In the genomic region with DNA sequence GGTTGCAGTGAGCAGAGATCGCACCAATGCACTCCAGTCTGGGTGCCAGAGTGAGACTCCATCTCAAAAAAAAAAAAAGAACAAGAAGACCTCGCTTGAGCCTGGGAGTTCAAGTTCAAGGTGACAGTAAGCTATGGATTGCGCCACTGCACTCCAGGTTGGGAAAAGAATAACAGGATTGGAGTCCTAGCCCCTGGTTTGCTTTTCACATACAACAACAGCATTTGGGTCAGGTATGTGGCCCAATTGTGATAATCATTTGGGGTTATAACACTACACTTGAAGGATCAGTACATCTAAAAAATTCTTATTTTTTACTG, we compare ENCODE assay signal across 1 cellular context.
TF ChIP-seq lines count a peak whose summit lies in the region.

No MANE protein-coding gene starts in this region.

TF ChIP-seq in HepG2, 621 proteins besides CTCF, POLR2A, EP300 and RAD21 (continued from another document and continues in another):
- TF ChIP-seq, protein P1, sequence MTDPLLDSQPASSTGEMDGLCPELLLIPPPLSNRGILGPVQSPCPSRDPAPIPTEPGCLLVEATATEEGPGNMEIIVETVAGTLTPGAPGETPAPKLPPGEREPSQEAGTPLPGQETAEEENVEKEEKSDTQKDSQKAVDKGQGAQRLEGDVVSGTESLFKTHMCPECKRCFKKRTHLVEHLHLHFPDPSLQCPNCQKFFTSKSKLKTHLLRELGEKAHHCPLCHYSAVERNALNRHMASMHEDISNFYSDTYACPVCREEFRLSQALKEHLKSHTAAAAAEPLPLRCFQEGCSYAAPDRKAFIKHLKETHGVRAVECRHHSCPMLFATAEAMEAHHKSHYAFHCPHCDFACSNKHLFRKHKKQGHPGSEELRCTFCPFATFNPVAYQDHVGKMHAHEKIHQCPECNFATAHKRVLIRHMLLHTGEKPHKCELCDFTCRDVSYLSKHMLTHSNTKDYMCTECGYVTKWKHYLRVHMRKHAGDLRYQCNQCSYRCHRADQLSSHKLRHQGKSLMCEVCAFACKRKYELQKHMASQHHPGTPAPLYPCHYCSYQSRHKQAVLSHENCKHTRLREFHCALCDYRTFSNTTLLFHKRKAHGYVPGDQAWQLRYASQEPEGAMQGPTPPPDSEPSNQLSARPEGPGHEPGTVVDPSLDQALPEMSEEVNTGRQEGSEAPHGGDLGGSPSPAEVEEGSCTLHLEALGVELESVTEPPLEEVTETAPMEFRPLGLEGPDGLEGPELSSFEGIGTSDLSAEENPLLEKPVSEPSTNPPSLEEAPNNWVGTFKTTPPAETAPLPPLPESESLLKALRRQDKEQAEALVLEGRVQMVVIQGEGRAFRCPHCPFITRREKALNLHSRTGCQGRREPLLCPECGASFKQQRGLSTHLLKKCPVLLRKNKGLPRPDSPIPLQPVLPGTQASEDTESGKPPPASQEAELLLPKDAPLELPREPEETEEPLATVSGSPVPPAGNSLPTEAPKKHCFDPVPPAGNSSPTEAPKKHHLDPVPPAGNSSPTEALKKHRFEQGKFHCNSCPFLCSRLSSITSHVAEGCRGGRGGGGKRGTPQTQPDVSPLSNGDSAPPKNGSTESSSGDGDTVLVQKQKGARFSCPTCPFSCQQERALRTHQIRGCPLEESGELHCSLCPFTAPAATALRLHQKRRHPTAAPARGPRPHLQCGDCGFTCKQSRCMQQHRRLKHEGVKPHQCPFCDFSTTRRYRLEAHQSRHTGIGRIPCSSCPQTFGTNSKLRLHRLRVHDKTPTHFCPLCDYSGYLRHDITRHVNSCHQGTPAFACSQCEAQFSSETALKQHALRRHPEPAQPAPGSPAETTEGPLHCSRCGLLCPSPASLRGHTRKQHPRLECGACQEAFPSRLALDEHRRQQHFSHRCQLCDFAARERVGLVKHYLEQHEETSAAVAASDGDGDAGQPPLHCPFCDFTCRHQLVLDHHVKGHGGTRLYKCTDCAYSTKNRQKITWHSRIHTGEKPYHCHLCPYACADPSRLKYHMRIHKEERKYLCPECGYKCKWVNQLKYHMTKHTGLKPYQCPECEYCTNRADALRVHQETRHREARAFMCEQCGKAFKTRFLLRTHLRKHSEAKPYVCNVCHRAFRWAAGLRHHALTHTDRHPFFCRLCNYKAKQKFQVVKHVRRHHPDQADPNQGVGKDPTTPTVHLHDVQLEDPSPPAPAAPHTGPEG (CRISPR knock-in tag; IDR thresholded peaks at IDR 0.05): no peak
- no peak for TF ChIP-seq PAWR (CRISPR knock-in tag; IDR thresholded peaks at IDR 0.05; ENCODE audit: borderline replicate concordance)
- TF ChIP-seq HOXA9 (CRISPR knock-in tag; IDR thresholded peaks at IDR 0.05; ENCODE audit: borderline replicate concordance): no peak
- TF ChIP-seq HNRNPLL (IDR thresholded peaks at IDR 0.05; ENCODE audit: low read depth, low read length, poor library complexity, severe bottlenecking): no peak
- peak; percentile 59; the same call in 1 of the 2 replicates for TF ChIP-seq PPARG (CRISPR knock-in tag; conservative IDR thresholded peaks at IDR 0.05)
- TF ChIP-seq ELF3 (CRISPR knock-in tag; IDR thresholded peaks at IDR 0.05): 0 out of 2 replicates have a peak, but pooled peaks have one; percentile 19
- TF ChIP-seq ATF7 (IDR thresholded peaks at IDR 0.05): no peak
- TF ChIP-seq ATF7 (CRISPR knock-in tag; IDR thresholded peaks at IDR 0.05): no peak
- TF ChIP-seq PHF5A (CRISPR knock-in tag; IDR thresholded peaks at IDR 0.05; ENCODE audit: low read depth, unreplicated experiment): no peak
- TF ChIP-seq STAG1 (CRISPR knock-in tag; IDR thresholded peaks at IDR 0.05): no peak
- no peak for TF ChIP-seq U2AF2 (IDR thresholded peaks at IDR 0.05; ENCODE audit: low read depth, low read length)
- no peak for TF ChIP-seq ZNF232 (CRISPR knock-in tag; IDR thresholded peaks at IDR 0.05; ENCODE audit: borderline replicate concordance)
- no peak for TF ChIP-seq AKAP8 (CRISPR knock-in tag; IDR thresholded peaks at IDR 0.05)
- TF ChIP-seq SRF (IDR thresholded peaks at IDR 0.05; ENCODE audit: low read depth, low read length): no peak
- TF ChIP-seq, protein P2, sequence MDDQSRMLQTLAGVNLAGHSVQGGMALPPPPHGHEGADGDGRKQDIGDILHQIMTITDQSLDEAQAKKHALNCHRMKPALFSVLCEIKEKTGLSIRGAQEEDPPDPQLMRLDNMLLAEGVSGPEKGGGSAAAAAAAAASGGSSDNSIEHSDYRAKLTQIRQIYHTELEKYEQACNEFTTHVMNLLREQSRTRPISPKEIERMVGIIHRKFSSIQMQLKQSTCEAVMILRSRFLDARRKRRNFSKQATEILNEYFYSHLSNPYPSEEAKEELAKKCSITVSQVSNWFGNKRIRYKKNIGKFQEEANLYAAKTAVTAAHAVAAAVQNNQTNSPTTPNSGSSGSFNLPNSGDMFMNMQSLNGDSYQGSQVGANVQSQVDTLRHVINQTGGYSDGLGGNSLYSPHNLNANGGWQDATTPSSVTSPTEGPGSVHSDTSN (CRISPR knock-in tag; IDR thresholded peaks at IDR 0.05; ENCODE audit: borderline replicate concordance): no peak
- TF ChIP-seq ZNF263 (CRISPR knock-in tag; IDR thresholded peaks at IDR 0.05): no peak
- TF ChIP-seq ZSCAN21 (CRISPR knock-in tag; IDR thresholded peaks at IDR 0.05; ENCODE audit: borderline replicate concordance): no peak
- peak; percentile 88; the same call in 1 of the 2 replicates for TF ChIP-seq RXRA (CRISPR knock-in tag; IDR thresholded peaks at IDR 0.05)
- no peak for TF ChIP-seq HHEX (CRISPR knock-in tag; IDR thresholded peaks at IDR 0.05)
- TF ChIP-seq, protein P3, sequence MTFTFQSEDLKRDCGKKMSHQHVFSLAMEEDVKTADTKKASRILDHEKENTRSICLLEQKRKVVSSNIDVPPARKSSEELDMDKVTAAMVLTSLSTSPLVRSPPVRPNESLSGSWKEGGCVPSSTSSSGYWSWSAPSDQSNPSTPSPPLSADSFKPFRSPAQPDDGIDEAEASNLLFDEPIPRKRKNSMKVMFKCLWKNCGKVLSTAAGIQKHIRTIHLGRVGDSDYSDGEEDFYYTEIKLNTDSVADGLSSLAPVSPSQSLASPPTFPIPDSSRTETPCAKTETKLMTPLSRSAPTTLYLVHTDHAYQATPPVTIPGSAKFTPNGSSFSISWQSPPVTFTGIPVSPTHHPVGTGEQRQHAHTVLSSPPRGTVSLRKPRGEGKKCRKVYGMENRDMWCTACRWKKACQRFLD (CRISPR knock-in tag; IDR thresholded peaks at IDR 0.05; ENCODE audit: borderline replicate concordance): no peak
- TF ChIP-seq ZNF572 (CRISPR knock-in tag; IDR thresholded peaks at IDR 0.05): no peak
- no peak for TF ChIP-seq GTF2F1 (IDR thresholded peaks at IDR 0.05; ENCODE audit: low read length)
- TF ChIP-seq IKZF1 (IDR thresholded peaks at IDR 0.05): no peak
- peak; percentile 60; the same call in 1 of the 2 replicates for TF ChIP-seq SALL1 (CRISPR knock-in tag; IDR thresholded peaks at IDR 0.05)
- TF ChIP-seq, protein P4, sequence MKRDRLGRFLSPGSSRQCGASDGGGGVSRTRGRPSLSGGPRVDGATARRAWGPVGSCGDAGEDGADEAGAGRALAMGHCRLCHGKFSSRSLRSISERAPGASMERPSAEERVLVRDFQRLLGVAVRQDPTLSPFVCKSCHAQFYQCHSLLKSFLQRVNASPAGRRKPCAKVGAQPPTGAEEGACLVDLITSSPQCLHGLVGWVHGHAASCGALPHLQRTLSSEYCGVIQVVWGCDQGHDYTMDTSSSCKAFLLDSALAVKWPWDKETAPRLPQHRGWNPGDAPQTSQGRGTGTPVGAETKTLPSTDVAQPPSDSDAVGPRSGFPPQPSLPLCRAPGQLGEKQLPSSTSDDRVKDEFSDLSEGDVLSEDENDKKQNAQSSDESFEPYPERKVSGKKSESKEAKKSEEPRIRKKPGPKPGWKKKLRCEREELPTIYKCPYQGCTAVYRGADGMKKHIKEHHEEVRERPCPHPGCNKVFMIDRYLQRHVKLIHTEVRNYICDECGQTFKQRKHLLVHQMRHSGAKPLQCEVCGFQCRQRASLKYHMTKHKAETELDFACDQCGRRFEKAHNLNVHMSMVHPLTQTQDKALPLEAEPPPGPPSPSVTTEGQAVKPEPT (CRISPR knock-in tag; IDR thresholded peaks at IDR 0.05; ENCODE audit: low read depth): no peak
- no peak for TF ChIP-seq PCBP1 (IDR thresholded peaks at IDR 0.05; ENCODE audit: borderline replicate concordance, low read depth, low read length)
- TF ChIP-seq ZKSCAN8 (CRISPR knock-in tag; IDR thresholded peaks at IDR 0.05; ENCODE audit: borderline replicate concordance): 0 out of 2 replicates have a peak, but pooled peaks have one; percentile 41
- TF ChIP-seq PHB2 (IDR thresholded peaks at IDR 0.05; ENCODE audit: partially characterized antibody): no peak
- TF ChIP-seq HOXA3 (CRISPR knock-in tag; IDR thresholded peaks at IDR 0.05): peak; percentile 73
- peak; percentile 39; the same call in 1 of the 2 replicates for TF ChIP-seq CBX5 (CRISPR knock-in tag; IDR thresholded peaks at IDR 0.05; ENCODE audit: borderline replicate concordance)
- no peak; the same call in 1 of the 2 replicates for TF ChIP-seq ESRRA (CRISPR knock-in tag; IDR thresholded peaks at IDR 0.05; ENCODE audit: low read depth)
- TF ChIP-seq, protein P5, sequence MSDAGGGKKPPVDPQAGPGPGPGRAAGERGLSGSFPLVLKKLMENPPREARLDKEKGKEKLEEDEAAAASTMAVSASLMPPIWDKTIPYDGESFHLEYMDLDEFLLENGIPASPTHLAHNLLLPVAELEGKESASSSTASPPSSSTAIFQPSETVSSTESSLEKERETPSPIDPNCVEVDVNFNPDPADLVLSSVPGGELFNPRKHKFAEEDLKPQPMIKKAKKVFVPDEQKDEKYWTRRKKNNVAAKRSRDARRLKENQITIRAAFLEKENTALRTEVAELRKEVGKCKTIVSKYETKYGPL (CRISPR knock-in tag; IDR thresholded peaks at IDR 0.05): no peak
- TF ChIP-seq ERF (CRISPR knock-in tag; IDR thresholded peaks at IDR 0.05): peak; percentile 67; the same call in 1 of the 2 replicates
- TF ChIP-seq, protein P6, sequence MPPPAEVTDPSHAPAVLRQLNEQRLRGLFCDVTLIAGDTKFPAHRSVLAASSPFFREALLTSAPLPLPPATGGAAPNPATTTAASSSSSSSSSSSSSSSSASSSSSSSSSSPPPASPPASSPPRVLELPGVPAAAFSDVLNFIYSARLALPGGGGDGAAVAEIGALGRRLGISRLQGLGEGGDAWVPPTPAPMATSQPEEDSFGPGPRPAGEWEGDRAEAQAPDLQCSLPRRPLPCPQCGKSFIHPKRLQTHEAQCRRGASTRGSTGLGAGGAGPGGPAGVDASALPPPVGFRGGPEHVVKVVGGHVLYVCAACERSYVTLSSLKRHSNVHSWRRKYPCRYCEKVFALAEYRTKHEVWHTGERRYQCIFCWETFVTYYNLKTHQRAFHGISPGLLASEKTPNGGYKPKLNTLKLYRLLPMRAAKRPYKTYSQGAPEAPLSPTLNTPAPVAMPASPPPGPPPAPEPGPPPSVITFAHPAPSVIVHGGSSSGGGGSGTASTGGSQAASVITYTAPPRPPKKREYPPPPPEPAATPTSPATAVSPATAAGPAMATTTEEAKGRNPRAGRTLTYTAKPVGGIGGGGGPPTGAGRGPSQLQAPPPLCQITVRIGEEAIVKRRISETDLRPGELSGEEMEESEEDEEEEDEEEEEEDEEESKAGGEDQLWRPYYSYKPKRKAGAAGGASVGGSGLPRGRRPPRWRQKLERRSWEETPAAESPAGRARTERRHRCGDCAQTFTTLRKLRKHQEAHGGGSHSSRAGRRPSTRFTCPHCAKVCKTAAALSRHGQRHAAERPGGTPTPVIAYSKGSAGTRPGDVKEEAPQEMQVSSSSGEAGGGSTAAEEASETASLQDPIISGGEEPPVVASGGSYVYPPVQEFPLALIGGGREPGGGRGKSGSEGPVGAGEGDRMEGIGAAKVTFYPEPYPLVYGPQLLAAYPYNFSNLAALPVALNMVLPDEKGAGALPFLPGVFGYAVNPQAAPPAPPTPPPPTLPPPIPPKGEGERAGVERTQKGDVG (CRISPR knock-in tag; IDR thresholded peaks at IDR 0.05; ENCODE audit: borderline replicate concordance): no peak
- no peak for TF ChIP-seq CCAR2 (optimal IDR thresholded peaks at IDR 0.05; ENCODE audit: low read depth, low read length)
- TF ChIP-seq FOXC1 (CRISPR knock-in tag; IDR thresholded peaks at IDR 0.05; ENCODE audit: borderline replicate concordance): no peak
- no peak for TF ChIP-seq ZNF773 (CRISPR knock-in tag; IDR thresholded peaks at IDR 0.05; ENCODE audit: borderline replicate concordance)
- TF ChIP-seq ADNP (CRISPR knock-in tag; IDR thresholded peaks at IDR 0.05): no peak
- no peak for TF ChIP-seq TCF7 (IDR thresholded peaks at IDR 0.05; ENCODE audit: low read depth)
- TF ChIP-seq RBM39 (IDR thresholded peaks at IDR 0.05; ENCODE audit: low read depth, low read length, poor library complexity, severe bottlenecking): no peak
- TF ChIP-seq ZNF850 (CRISPR knock-in tag; conservative IDR thresholded peaks at IDR 0.05): no peak
- no peak for TF ChIP-seq MTF2 (CRISPR knock-in tag; IDR thresholded peaks at IDR 0.05; ENCODE audit: borderline replicate concordance)
- no peak for TF ChIP-seq SRY (CRISPR knock-in tag; IDR thresholded peaks at IDR 0.05)
- TF ChIP-seq TBL1XR1 (IDR thresholded peaks at IDR 0.05; ENCODE audit: borderline replicate concordance, low read length, partially characterized antibody): peak; percentile 91
- TF ChIP-seq NCOA5 (CRISPR knock-in tag; IDR thresholded peaks at IDR 0.05): no peak
- no peak for TF ChIP-seq SMYD3 (CRISPR knock-in tag; IDR thresholded peaks at IDR 0.05)
- no peak for TF ChIP-seq SOX13 (IDR thresholded peaks at IDR 0.05)
- TF ChIP-seq SOX13 (CRISPR knock-in tag; conservative IDR thresholded peaks at IDR 0.05 in 1 of 2, IDR thresholded peaks at IDR 0.05 in 1 of 2): peak in 1 of 2 experiments; percentile 77; a peak in 2 of 4 replicates
- TF ChIP-seq, protein P7, sequence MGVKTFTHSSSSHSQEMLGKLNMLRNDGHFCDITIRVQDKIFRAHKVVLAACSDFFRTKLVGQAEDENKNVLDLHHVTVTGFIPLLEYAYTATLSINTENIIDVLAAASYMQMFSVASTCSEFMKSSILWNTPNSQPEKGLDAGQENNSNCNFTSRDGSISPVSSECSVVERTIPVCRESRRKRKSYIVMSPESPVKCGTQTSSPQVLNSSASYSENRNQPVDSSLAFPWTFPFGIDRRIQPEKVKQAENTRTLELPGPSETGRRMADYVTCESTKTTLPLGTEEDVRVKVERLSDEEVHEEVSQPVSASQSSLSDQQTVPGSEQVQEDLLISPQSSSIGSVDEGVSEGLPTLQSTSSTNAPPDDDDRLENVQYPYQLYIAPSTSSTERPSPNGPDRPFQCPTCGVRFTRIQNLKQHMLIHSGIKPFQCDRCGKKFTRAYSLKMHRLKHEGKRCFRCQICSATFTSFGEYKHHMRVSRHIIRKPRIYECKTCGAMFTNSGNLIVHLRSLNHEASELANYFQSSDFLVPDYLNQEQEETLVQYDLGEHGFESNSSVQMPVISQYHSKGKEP (CRISPR knock-in tag; IDR thresholded peaks at IDR 0.05): no peak
- TF ChIP-seq TBX2 (CRISPR knock-in tag; IDR thresholded peaks at IDR 0.05; ENCODE audit: borderline replicate concordance): peak; percentile 67
- TF ChIP-seq ZNF672 (CRISPR knock-in tag; IDR thresholded peaks at IDR 0.05): no peak
- no peak for TF ChIP-seq KMT2A (CRISPR knock-in tag; IDR thresholded peaks at IDR 0.05)
- no peak for TF ChIP-seq ZFX (CRISPR knock-in tag; IDR thresholded peaks at IDR 0.05; ENCODE audit: low read depth)
